Comparison of ENCODE assay signal across 15 cellular contexts in the genomic region with DNA sequence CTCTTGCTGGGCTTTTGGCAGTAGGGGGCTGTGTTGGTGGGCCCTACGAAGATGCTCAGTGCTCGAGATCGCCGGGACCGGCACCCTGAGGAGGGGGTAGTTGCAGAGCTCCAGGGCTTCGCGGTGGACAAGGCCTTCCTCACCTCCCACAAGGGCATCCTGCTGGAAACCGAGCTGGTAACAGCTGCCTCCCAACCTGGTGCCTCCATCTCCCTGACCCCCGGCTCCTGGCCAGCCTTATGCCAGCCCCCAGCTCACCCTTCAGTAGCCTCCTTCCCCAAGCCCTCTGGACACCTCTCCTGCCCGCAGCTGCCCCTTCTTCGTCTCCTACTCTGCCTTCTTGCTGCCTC. TPM values are rescaled to one million over a fixed set of nuclear protein-coding genes. Genes with fewer than 3 reads are reported as not detected.
DNase-seq lines count a peak whose midpoint lies in the region; ATAC-seq and TF ChIP-seq lines count a peak whose summit lies in the region.
"Had no signal": no experiment of that assay in that cellular context is flagged by ENCODE, and none has a peak within 500 bp of the region (broad histone marks: within the 10 kb centered on the region; RNA-seq: fewer than 3 reads in every experiment).

No MANE protein-coding gene starts in this region.

- peak overlapping the region; percentile 78; the same call in 1 of the 2 replicates for H3K4me2 ChIP-seq in GM23338
- no peak overlapping the region for H3K4me2 ChIP-seq in mesenchymal stem cell (ENCODE audit: low read length, poor library complexity, severe bottlenecking)

- intact Hi-C loops in ascending aorta (cut with DNase I) (no loop called here), breast epithelium (cut with DNase I; ENCODE audit: low total_unique reads) (loop anchor here (5.0 kb wide), 1 partner anchor 50 kb away; no protein-coding TSS in a partner anchor)
- intact Hi-C loops in naive thymus-derived CD4-positive, alpha-beta T cell (cut with micrococcal nuclease): no loop called here

- POLR2A ChIA-PET in naive thymus-derived CD4-positive, alpha-beta T cell (lab: Charles Lee): no interaction called here

- H4K91ac ChIP-seq in mesenchymal stem cell (ENCODE audit: low read length): no peak overlapping the region

- H3K4ac ChIP-seq in mesenchymal stem cell (ENCODE audit: low read depth in 1 of 2, low read length in 2 of 2): no peak overlapping the region

- no peak overlapping the region for H2AK5ac ChIP-seq in mesenchymal stem cell (ENCODE audit: low read length, severe bottlenecking)

- no peak overlapping the region for H3K27ac Mint-ChIP-seq in GM23338
- H3K27ac Mint-ChIP-seq in stimulated activated effector memory CD8-positive, alpha-beta T cell treated with anti-CD3 and anti-CD28 coated beads, Interleukin-12 subunit alpha, Interleukin-12 subunit beta, amount 100 ng/mL, for 72 hours: peak overlapping the region; percentile 54
- H3K27ac Mint-ChIP-seq in naive thymus-derived CD4-positive, alpha-beta T cell: peak overlapping the region in 1 of 9 donors; percentile 4
- H3K27ac Mint-ChIP-seq: HFFc6 had no signal

- H3K9me3 Mint-ChIP-seq in GM23338: no peaks in the 10 kb centered on the region; the same call in 2 of the 3 replicates
- H3K9me3 Mint-ChIP-seq in stimulated activated effector memory CD8-positive, alpha-beta T cell treated with anti-CD3 and anti-CD28 coated beads, Interleukin-12 subunit alpha, Interleukin-12 subunit beta, amount 100 ng/mL, for 72 hours: no peaks in the 10 kb centered on the region
- H3K9me3 Mint-ChIP-seq in naive thymus-derived CD4-positive, alpha-beta T cell: no peaks in the 10 kb centered on the region
- H3K9me3 Mint-ChIP-seq: CD4-positive, alpha-beta memory T cell; HFFc6 had no signal

- 72% methylated on average over 10 of the region's 11 CpGs for WGBS in mesenchymal stem cell

- H3F3A ChIP-seq in GM23338 (replicated peaks; ENCODE audit: low read depth): no peaks in the 10 kb centered on the region

- no peak overlapping the region for H4K8ac ChIP-seq in mesenchymal stem cell (ENCODE audit: low read length)

- H2BK5ac ChIP-seq in mesenchymal stem cell (ENCODE audit: low read depth, low read length, poor library complexity, severe bottlenecking): no peak overlapping the region

- H2BK12ac ChIP-seq in mesenchymal stem cell (ENCODE audit: low read length in 2 of 2): no peak overlapping the region

- no peak for TF ChIP-seq CTCF in GM23338 (conservative IDR thresholded peaks at IDR 0.05; ENCODE audit: low read depth in 2 of 2)
- TF ChIP-seq CTCF in ascending aorta (IDR thresholded peaks at IDR 0.05): no peak
- no peak for TF ChIP-seq CTCF in breast epithelium (IDR thresholded peaks at IDR 0.05)

- H3K9me2 ChIP-seq in GM23338 (ENCODE audit: insufficient read depth): no peaks in the 10 kb centered on the region

- H2BK15ac ChIP-seq in mesenchymal stem cell (ENCODE audit: low read depth, poor library complexity, severe bottlenecking): peak overlapping the region; percentile 80

- ATAC-seq in GM23338: no peak
- ATAC-seq in stimulated activated effector memory CD8-positive, alpha-beta T cell treated with anti-CD3 and anti-CD28 coated beads, Interleukin-12 subunit alpha, Interleukin-12 subunit beta, amount 100 ng/mL, for 72 hours: no peak
- no peak for ATAC-seq in naive thymus-derived CD4-positive, alpha-beta T cell
- ATAC-seq: K562 had no signal

- H3K79me1 ChIP-seq in mesenchymal stem cell (replicated peaks; ENCODE audit: low read length, poor library complexity, severe bottlenecking): no peaks in the 10 kb centered on the region

- H3K27ac ChIP-seq in GM23338 (ENCODE audit: low read depth) (no peak overlapping the region), ascending aorta (peak overlapping the region; percentile 26 to 62), mesenchymal stem cell (ENCODE audit: low read length, poor library complexity, severe bottlenecking) (no peak overlapping the region), breast epithelium (peak overlapping the region in 1 of 2 donors; percentile 43)
- no peak overlapping the region for H3K27ac ChIP-seq in naive thymus-derived CD4-positive, alpha-beta T cell (ENCODE audit: low read depth, low read length)

- H3K18ac ChIP-seq in mesenchymal stem cell (ENCODE audit: low read depth in 1 of 2, low read length in 2 of 2): no peak overlapping the region

- no peak for TF ChIP-seq POLR2A in breast epithelium (IDR thresholded peaks at IDR 0.05)

- H3K4me3 ChIP-seq in GM23338: no peak overlapping the region
- H3K4me3 ChIP-seq in ascending aorta: peak overlapping the region in 1 of 2 donors; percentile 55
- no peak overlapping the region for H3K4me3 ChIP-seq in mesenchymal stem cell (ENCODE audit: insufficient read depth in 1 of 2, low read depth in 1 of 2, low read length in 2 of 2)
- no peak overlapping the region for H3K4me3 ChIP-seq in naive thymus-derived CD4-positive, alpha-beta T cell (ENCODE audit: low read length)
- H3K4me3 ChIP-seq in breast epithelium: peak overlapping the region in 1 of 3 donors; percentile 36
- H3K4me3 ChIP-seq: K562 had no signal

- no peaks in the 10 kb centered on the region; the same call in 1 of the 2 replicates for H4K20me1 ChIP-seq in GM23338 (replicated peaks; ENCODE audit: insufficient read depth)

- no peaks in the 10 kb centered on the region for H3K36me3 ChIP-seq in GM23338 (ENCODE audit: insufficient read depth)
- H3K36me3 ChIP-seq in ascending aorta: no peaks in the 10 kb centered on the region
- H3K36me3 ChIP-seq in mesenchymal stem cell (ENCODE audit: control insufficient read depth in 1 of 2, insufficient read depth in 2 of 2, low read depth in 1 of 2, low read length in 2 of 2): no peaks in the 10 kb centered on the region
- no peaks in the 10 kb centered on the region for H3K36me3 ChIP-seq in naive thymus-derived CD4-positive, alpha-beta T cell (ENCODE audit: control insufficient read depth in 2 of 3, insufficient read depth in 3 of 3, low read length in 3 of 3)
- H3K36me3 ChIP-seq in breast epithelium: no peaks in the 10 kb centered on the region

- H3K4me1 Mint-ChIP-seq in GM23338: peaks cover 19% of the 10 kb centered on the region
- no peaks in the 10 kb centered on the region for H3K4me1 Mint-ChIP-seq in stimulated activated effector memory CD8-positive, alpha-beta T cell treated with anti-CD3 and anti-CD28 coated beads, Interleukin-12 subunit alpha, Interleukin-12 subunit beta, amount 100 ng/mL, for 72 hours
- H3K4me1 Mint-ChIP-seq in naive thymus-derived CD4-positive, alpha-beta T cell: peaks cover 0 to 5% (median 0%) of the 10 kb centered on the region in 7 donors
- H3K4me1 Mint-ChIP-seq: CD4-positive, alpha-beta memory T cell had no signal

- H3K27me3 Mint-ChIP-seq in GM23338 (ENCODE audit: insufficient read depth, low read depth, poor library complexity): peaks cover 24% of the 10 kb centered on the region
- peaks cover 0 to 8% (median 0%) of the 10 kb centered on the region in 5 donors for H3K27me3 Mint-ChIP-seq in naive thymus-derived CD4-positive, alpha-beta T cell

- H2BK120ac ChIP-seq in mesenchymal stem cell (ENCODE audit: low read depth, low read length): no peak overlapping the region

- H3K4me3 Mint-ChIP-seq in GM23338: no peak overlapping the region
- H3K4me3 Mint-ChIP-seq in stimulated activated effector memory CD8-positive, alpha-beta T cell treated with anti-CD3 and anti-CD28 coated beads, Interleukin-12 subunit alpha, Interleukin-12 subunit beta, amount 100 ng/mL, for 72 hours: no peak overlapping the region
- no peak overlapping the region for H3K4me3 Mint-ChIP-seq in naive thymus-derived CD4-positive, alpha-beta T cell
- H3K4me3 Mint-ChIP-seq: CD4-positive, alpha-beta memory T cell; HFFc6 had no signal

- H3K9me3 ChIP-seq in ascending aorta (no peaks in the 10 kb centered on the region), mesenchymal stem cell (ENCODE audit: control insufficient read depth, low read length) (no peaks in the 10 kb centered on the region), breast epithelium (no peaks in the 10 kb centered on the region)
- no peaks in the 10 kb centered on the region for H3K9me3 ChIP-seq in naive thymus-derived CD4-positive, alpha-beta T cell (ENCODE audit: control insufficient read depth in 2 of 3, low read length in 3 of 3)

- H3K27me3 ChIP-seq in GM23338 (ENCODE audit: insufficient read depth): peaks cover 31% of the 10 kb centered on the region; the same call in 1 of the 2 replicates
- no peaks in the 10 kb centered on the region for H3K27me3 ChIP-seq in ascending aorta
- peaks cover 61 to 67% of the 10 kb centered on the region in 2 experiments for H3K27me3 ChIP-seq in mesenchymal stem cell (ENCODE audit: control insufficient read depth in 1 of 2, insufficient read depth in 1 of 2, low read length in 2 of 2)
- H3K27me3 ChIP-seq in naive thymus-derived CD4-positive, alpha-beta T cell (ENCODE audit: control insufficient read depth in 2 of 2, insufficient read depth in 2 of 2, low read length in 2 of 2): no peaks in the 10 kb centered on the region
- no peaks in the 10 kb centered on the region for H3K27me3 ChIP-seq in breast epithelium

- no peak overlapping the region for H3K14ac ChIP-seq in mesenchymal stem cell (ENCODE audit: low read length in 2 of 2)

- H3K23ac ChIP-seq in mesenchymal stem cell (ENCODE audit: low read length in 2 of 2): no peak overlapping the region

- H2AFZ ChIP-seq in GM23338: no peak overlapping the region
- H2AFZ ChIP-seq in mesenchymal stem cell (ENCODE audit: low read depth, low read length): no peak overlapping the region

- H3K36me3 Mint-ChIP-seq in GM23338 (ENCODE audit: low read depth): no peaks in the 10 kb centered on the region
- no peaks in the 10 kb centered on the region for H3K36me3 Mint-ChIP-seq in stimulated activated effector memory CD8-positive, alpha-beta T cell treated with anti-CD3 and anti-CD28 coated beads, Interleukin-12 subunit alpha, Interleukin-12 subunit beta, amount 100 ng/mL, for 72 hours
- no peaks in the 10 kb centered on the region for H3K36me3 Mint-ChIP-seq in naive thymus-derived CD4-positive, alpha-beta T cell
- H3K36me3 Mint-ChIP-seq: CD4-positive, alpha-beta memory T cell had no signal

- H3K9ac ChIP-seq in mesenchymal stem cell (ENCODE audit: low read length): no peak overlapping the region

- DNase-seq in GM23338 (ENCODE audit: low spot score): no peak
- DNase-seq in ascending aorta (ENCODE audit: low spot score in 2 of 2): no peak
- no peak for DNase-seq in mesenchymal stem cell
- DNase-seq in stimulated activated effector memory CD8-positive, alpha-beta T cell treated with anti-CD3 and anti-CD28 coated beads, Interleukin-12 subunit alpha, Interleukin-12 subunit beta, amount 100 ng/mL, for 72 hours (ENCODE audit: low spot score in 2 of 2): no peak
- no peak for DNase-seq in naive thymus-derived CD4-positive, alpha-beta T cell
- no peak for DNase-seq in breast epithelium (ENCODE audit: low spot score in 2 of 2)
- DNase-seq in T1000 (lab: John Stamatoyannopoulos, UW): no peak
- DNase-seq: ACHN; CD4-positive, alpha-beta memory T cell; HFFc6; NCI-H1436 treated with DMSO at 0.1 percent for 48 hours; NCI-H2081 treated with DMSO at 0.1 percent for 48 hours had no signal

- H3K79me2 ChIP-seq in GM23338 (replicated peaks; ENCODE audit: insufficient read depth): no peaks in the 10 kb centered on the region

- H3K4me1 ChIP-seq in GM23338 (ENCODE audit: insufficient read depth) (peaks cover 9% of the 10 kb centered on the region; the same call in 1 of the 2 replicates), ascending aorta (no peaks in the 10 kb centered on the region), mesenchymal stem cell (ENCODE audit: control insufficient read depth, insufficient read depth, low read depth, low read length) (no peaks in the 10 kb centered on the region), breast epithelium (peaks cover 0 to 5% of the 10 kb centered on the region in 2 donors)
- H3K4me1 ChIP-seq in naive thymus-derived CD4-positive, alpha-beta T cell (ENCODE audit: control insufficient read depth in 2 of 2, insufficient read depth in 2 of 2, low read length in 2 of 2): no peaks in the 10 kb centered on the region

- CTCF ChIA-PET in naive thymus-derived CD4-positive, alpha-beta T cell (lab: Charles Lee): interaction anchor here (1.6 kb wide), 1 partner anchor 113 kb away, joined by 4 read pairs; no protein-coding TSS in a partner anchor

RNA-seq across cellular contexts. Expression of a gene that starts 0.3 kb away (rescaled TPM):
- 0.24 and 0.27 TPM in 2 replicates for total RNA-seq in GM23338 (2014; rRNA removed; shearing (Covaris generic))
- polyA plus RNA-seq in GM23338 (2016; fragmentation: Nextera tagmentation; extraction: Ambion mirVana): not detected in 2 replicates
- total RNA-seq in ascending aorta (2.9 TPM), breast epithelium (under 1 TPM in 2 of 3 donors, not detected in 1; 0.64 to 0.88 TPM)
- polyA plus RNA-seq in mesenchymal stem cell (2013, experiment 1 of 2): not detected
- not detected for polyA plus RNA-seq in mesenchymal stem cell (2013, experiment 2 of 2)
- not detected for total RNA-seq in naive thymus-derived CD4-positive, alpha-beta T cell
- not detected for polyA plus RNA-seq in naive thymus-derived CD4-positive, alpha-beta T cell
- total RNA-seq: CD4-positive, alpha-beta memory T cell; Daoy; H4; HFFc6; K562 had no signal
- polyA plus RNA-seq: CD4-positive, alpha-beta memory T cell had no signal

RNA-seq across cellular contexts. Expression of a gene that starts 4.6 kb away (rescaled TPM):
- not detected in 2 replicates for total RNA-seq in GM23338 (2014; rRNA removed; shearing (Covaris generic))
- not detected in 2 replicates for polyA plus RNA-seq in GM23338 (2016; fragmentation: Nextera tagmentation; extraction: Ambion mirVana)
- total RNA-seq in ascending aorta (not detected), breast epithelium (not detected)
- polyA plus RNA-seq in mesenchymal stem cell (2013, experiment 1 of 2): not detected
- not detected for polyA plus RNA-seq in mesenchymal stem cell (2013, experiment 2 of 2)
- not detected for total RNA-seq in naive thymus-derived CD4-positive, alpha-beta T cell
- not detected for polyA plus RNA-seq in naive thymus-derived CD4-positive, alpha-beta T cell
- total RNA-seq: CD4-positive, alpha-beta memory T cell; Daoy; H4; HFFc6; K562 had no signal
- polyA plus RNA-seq: CD4-positive, alpha-beta memory T cell; K562 had no signal

RNA-seq across cellular contexts. Expression of a gene that starts 12.2 kb away (rescaled TPM):
- total RNA-seq in GM23338 (2014; rRNA removed; shearing (Covaris generic)): 13.6 and 18.9 TPM in 2 replicates
- 5.1 and 6.4 TPM in 2 replicates for polyA plus RNA-seq in GM23338 (2016; fragmentation: Nextera tagmentation; extraction: Ambion mirVana)
- 38.1 TPM for total RNA-seq in ascending aorta
- polyA plus RNA-seq in mesenchymal stem cell (2013, experiment 1 of 2): 14.1 TPM
- 13.7 TPM for polyA plus RNA-seq in mesenchymal stem cell (2013, experiment 2 of 2)
- total RNA-seq in naive thymus-derived CD4-positive, alpha-beta T cell: not detected
- not detected for polyA plus RNA-seq in naive thymus-derived CD4-positive, alpha-beta T cell
- 10 to 100 TPM; 15.7 to 24.6 (median 18.0) TPM for total RNA-seq in breast epithelium
- total RNA-seq: CD4-positive, alpha-beta memory T cell; H4; K562 had no signal
- polyA plus RNA-seq: CD4-positive, alpha-beta memory T cell had no signal

RNA-seq across cellular contexts. Expression of a gene that starts 24.5 kb away (rescaled TPM):
- total RNA-seq in GM23338 (2014; rRNA removed; shearing (Covaris generic)): 52.6 and 56.6 TPM in 2 replicates
- 28.6 and 29.5 TPM in 2 replicates for polyA plus RNA-seq in GM23338 (2016; fragmentation: Nextera tagmentation; extraction: Ambion mirVana)
- total RNA-seq in ascending aorta (89.7 TPM), breast epithelium (10 to 100 TPM in 2 of 3 donors, 1 to 10 TPM in 1; 6.4 to 53.7 (median 52.1) TPM)
- 36.3 TPM for polyA plus RNA-seq in mesenchymal stem cell (2013, experiment 1 of 2)
- 34.3 TPM for polyA plus RNA-seq in mesenchymal stem cell (2013, experiment 2 of 2)
- 10 to 100 TPM in 3 of 5 experiments, 1 to 10 TPM in 2; 1.9 to 30.0 (median 22.6) TPM for total RNA-seq in naive thymus-derived CD4-positive, alpha-beta T cell
- polyA plus RNA-seq in naive thymus-derived CD4-positive, alpha-beta T cell: 10 to 100 TPM in 1 of 2 donors, 1 to 10 TPM in 1; 9.7 to 10.8 TPM

RNA-seq across cellular contexts. Expression of a gene that starts 30.9 kb away (rescaled TPM):
- 0.03 and 0.23 TPM in 2 replicates for total RNA-seq in GM23338 (2014; rRNA removed; shearing (Covaris generic))
- polyA plus RNA-seq in GM23338 (2016; fragmentation: Nextera tagmentation; extraction: Ambion mirVana): 0.10 and 2.1 TPM in 2 replicates
- total RNA-seq in ascending aorta: not detected
- not detected for polyA plus RNA-seq in mesenchymal stem cell (2013, experiment 1 of 2)
- not detected for polyA plus RNA-seq in mesenchymal stem cell (2013, experiment 2 of 2)
- under 1 TPM in 1 of 5 experiments, not detected in 4; 0.27 TPM for total RNA-seq in naive thymus-derived CD4-positive, alpha-beta T cell
- polyA plus RNA-seq in naive thymus-derived CD4-positive, alpha-beta T cell: not detected
- total RNA-seq in breast epithelium: not detected
- total RNA-seq: CD4-positive, alpha-beta memory T cell; Daoy; H4; HFFc6; K562 had no signal
- polyA plus RNA-seq: CD4-positive, alpha-beta memory T cell; K562 had no signal

Comparison
In these comparisons a context has a peak if more than half of its experiments do, and no peak if none do; other contexts are left out.
1. H3K27ac ChIP-seq: peak in ascending aorta (2 of 2); none in GM23338 (single experiment), mesenchymal stem cell (single experiment) and naive thymus-derived CD4-positive, alpha-beta T cell (single experiment).
2. RNA of a gene that starts 12.2 kb away (total RNA-seq): 38.1 TPM in ascending aorta (single experiment), 13.6 to 18.9 TPM in GM23338 and 15.7 to 24.6 TPM in breast epithelium; not detected in naive thymus-derived CD4-positive, alpha-beta T cell; every median in the first group is over 10 times any median in the second.